1 cellular context compared by ENCODE assay signal in genomic region chr11:67372993-67373915, GRCh38.
TF ChIP-seq lines count a peak whose summit lies in the region.

Gene CLCF1 (minus strand): TSS chr11:67373598. CDS start chr11:67373539, 59 bp downstream.

TF ChIP-seq in K562, 482 proteins besides CTCF, POLR2A, EP300 and RAD21 (continued from another document and continues in another):
- TF ChIP-seq ZC3H4 (CRISPR knock-in tag; IDR thresholded peaks at IDR 0.05; ENCODE audit: borderline replicate concordance) (peak; percentile 80; the same call in 1 of the 2 replicates), YY1 (IDR thresholded peaks at IDR 0.05; ENCODE audit: borderline replicate concordance in 1 of 3, control insufficient read depth in 1 of 3, extremely low read depth in 1 of 3, insufficient read depth in 3 of 3, insufficient read length in 1 of 3, insufficient replicate concordance in 2 of 3, low read depth in 1 of 3, low read length in 2 of 3) (peak in 1 of 3 experiments; percentile 35), FOSL1 (tag; conservative IDR thresholded peaks at IDR 0.05) (peak; percentile 55; the same call in 1 of the 2 replicates), HNRNPK (IDR thresholded peaks at IDR 0.05; ENCODE audit: low read depth, low read length, poor library complexity, severe bottlenecking) (peak; percentile 27), ARID3B (CRISPR knock-in tag; IDR thresholded peaks at IDR 0.05; ENCODE audit: borderline replicate concordance) (0 out of 2 replicates have a peak, but pooled peaks have one; percentile 57), ZBTB11 (CRISPR knock-in tag; IDR thresholded peaks at IDR 0.05) (peak in 1 of 3 experiments; percentile 21; a peak in 2 of 6 replicates), TAF1 (IDR thresholded peaks at IDR 0.05; ENCODE audit: control insufficient read depth, extremely low read depth, insufficient read depth, low read length, severe bottlenecking) (peak; percentile 34), PTTG1 (tag; IDR thresholded peaks at IDR 0.05; ENCODE audit: low read depth) (no peak), ZNF407 (IDR thresholded peaks at IDR 0.05; ENCODE audit: low read depth) (no peak), FIP1L1 (IDR thresholded peaks at IDR 0.05; ENCODE audit: low read depth, low read length, poor library complexity, severe bottlenecking) (peak; percentile 25), PBX2 (CRISPR knock-in tag; IDR thresholded peaks at IDR 0.05; ENCODE audit: low read depth) (no peak), PBX2 (tag; conservative IDR thresholded peaks at IDR 0.05; ENCODE audit: low read depth) (no peak), NRF1 (conservative IDR thresholded peaks at IDR 0.05 in 1 of 2, IDR thresholded peaks at IDR 0.05 in 1 of 2) (peak in 1 of 2 experiments; percentile 24; a peak in 2 of 4 replicates), MAZ (CRISPR knock-in tag; conservative IDR thresholded peaks at IDR 0.05 in 1 of 2, IDR thresholded peaks at IDR 0.05 in 1 of 2) (peak; percentile 7 to 89; a peak in 3 of 4 replicates), CCNT2 (IDR thresholded peaks at IDR 0.05; ENCODE audit: borderline replicate concordance, extremely low read depth, insufficient read length, low read depth, low read length) (peak; percentile 32), VEZF1 (CRISPR knock-in tag; IDR thresholded peaks at IDR 0.05) (peak; percentile 96), ZNF639 (CRISPR knock-in tag; conservative IDR thresholded peaks at IDR 0.05 in 1 of 2, IDR thresholded peaks at IDR 0.05 in 1 of 2) (peak in 1 of 2 experiments; percentile 60; a peak in 1 of 4 replicates), ZNF740 (CRISPR knock-in tag; IDR thresholded peaks at IDR 0.05) (0 out of 2 replicates have a peak, but pooled peaks have one; percentile 20), ZNF740 (tag; IDR thresholded peaks at IDR 0.05) (peak in 1 of 2 experiments; percentile 73; a peak in 2 of 4 replicates), NONO (IDR thresholded peaks at IDR 0.05; ENCODE audit: low read depth in 2 of 2, low read length in 1 of 2) (peak in 1 of 2 experiments; percentile 72; a peak in 1 of 4 replicates), EGR1 (conservative IDR thresholded peaks at IDR 0.05) (0 out of 2 replicates have a peak, but pooled peaks have one; percentile 3), ARID1B (IDR thresholded peaks at IDR 0.05) (no peak), BRD4 (IDR thresholded peaks at IDR 0.05) (peak; percentile 19; the same call in 1 of the 2 replicates), ZNF766 (CRISPR knock-in tag; conservative IDR thresholded peaks at IDR 0.05) (0 out of 2 replicates have a peak, but pooled peaks have one; percentile 12), DEAF1 (CRISPR knock-in tag; IDR thresholded peaks at IDR 0.05) (no peak), ZZZ3 (IDR thresholded peaks at IDR 0.05) (no peak), RB1 (IDR thresholded peaks at IDR 0.05; ENCODE audit: low read depth) (0 out of 2 replicates have a peak, but pooled peaks have one; percentile 25), TAF9B (IDR thresholded peaks at IDR 0.05; ENCODE audit: partially characterized antibody) (no peak), BMI1 (IDR thresholded peaks at IDR 0.05; ENCODE audit: low read length) (no peak)
